In the genomic region with DNA sequence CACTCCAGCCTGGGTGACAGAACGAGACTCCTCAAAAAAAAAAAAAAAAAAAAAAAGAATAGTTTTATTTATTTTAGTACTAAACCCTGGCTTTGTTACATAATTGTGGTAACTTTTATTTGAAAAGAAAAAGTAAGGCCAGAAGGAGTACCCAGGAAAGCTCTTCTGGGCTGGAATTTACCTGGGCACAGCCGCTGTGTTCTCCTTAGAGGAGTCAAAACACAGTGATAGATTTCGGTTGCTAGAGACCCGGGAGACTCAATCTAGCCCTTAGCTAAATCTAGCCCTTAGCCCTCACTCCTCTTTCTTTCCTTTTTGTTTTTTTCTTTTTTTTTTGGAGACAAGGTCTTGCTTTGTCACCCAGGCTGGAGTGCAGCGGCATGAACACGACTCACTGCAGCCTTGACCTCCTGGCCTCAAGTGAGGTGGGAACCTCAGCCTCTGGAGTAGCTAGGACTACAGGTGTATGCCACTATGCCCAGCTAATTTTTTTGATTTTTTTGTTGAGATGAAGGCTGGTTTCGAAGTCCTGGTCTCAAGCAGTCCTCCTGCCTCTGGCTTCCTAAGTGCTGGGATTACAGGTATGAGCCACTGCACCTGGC, we compare ENCODE assay signal across 18 cellular contexts. TPM values are rescaled to one million over a fixed set of nuclear protein-coding genes. Genes with fewer than 3 reads are reported as not detected.
DNase-seq lines count a peak whose midpoint lies in the region; ATAC-seq and TF ChIP-seq lines count a peak whose summit lies in the region.
"Had no signal": no experiment of that assay in that cellular context is flagged by ENCODE, and none has a peak within 500 bp of the region (broad histone marks: within the 10 kb centered on the region; RNA-seq: fewer than 3 reads in every experiment).

No MANE protein-coding gene starts in this region.

- POLR2A ChIA-PET in WTC11 (lab: Charles Lee): no interaction called here

- H3K36me3 ChIP-seq in lower lobe of right lung (no peaks in the 10 kb centered on the region), upper lobe of right lung (no peaks in the 10 kb centered on the region)

- H3K4me1 ChIP-seq in lower lobe of right lung (peaks cover 30% of the 10 kb centered on the region), upper lobe of right lung (peaks cover 16% of the 10 kb centered on the region)

- peaks cover 47% of the 10 kb centered on the region for H3K4me1 Mint-ChIP-seq in WTC11

- CTCF ChIA-PET in WTC11 (lab: Charles Lee): interaction anchor here (0.9 kb wide), 1 partner anchor 61 kb away, joined by 3 read pairs; no protein-coding TSS in a partner anchor

- H3K27me3 Mint-ChIP-seq in WTC11 (ENCODE audit: low read depth): no peaks in the 10 kb centered on the region

- H3K36me3 Mint-ChIP-seq in WTC11: peaks cover 5% of the 10 kb centered on the region

- H3K27ac Mint-ChIP-seq in WTC11: peak overlapping the region; percentile 67

- H3K27me3 ChIP-seq in lower lobe of right lung (ENCODE audit: low read depth): no peaks in the 10 kb centered on the region
- H3K27me3 ChIP-seq in upper lobe of right lung: no peaks in the 10 kb centered on the region
- H3K27me3 ChIP-seq: BLaER1 treated with 17β-estradiol and CSF1 and Interleukin-3, amounts not matched to agents 10 nM and 100 nM had no signal

- no peaks in the 10 kb centered on the region for H3K9me3 ChIP-seq in lower lobe of right lung
- H3K9me3 ChIP-seq in upper lobe of right lung: no peaks in the 10 kb centered on the region

- intact Hi-C loops in lower lobe of right lung (cut with DNase I): no loop called here
- intact Hi-C loops in upper lobe of right lung (cut with DNase I): no loop called here

- H3K27ac ChIP-seq in lower lobe of right lung (peak overlapping the region; percentile 65), upper lobe of right lung (peak overlapping the region; percentile 48)
- H3K27ac ChIP-seq: 22Rv1, GM23248 had no signal

- peaks cover 16% of the 10 kb centered on the region for H3K9me3 Mint-ChIP-seq in WTC11

- peak; percentile 11 for DNase-seq in DMS53 (lab: John Stamatoyannopoulos, UW)
- DNase-seq in DMS53 treated with DMSO at 0.1 percent for 48 hours (lab: John Stamatoyannopoulos, UW; ENCODE audit: unreplicated experiment): no peak
- DNase-seq in WTC11 (ENCODE audit: low spot score): no peak
- DNase-seq in lower lobe of right lung: no peak
- no peak for DNase-seq in upper lobe of right lung
- DNase-seq in foreskin melanocyte: no peak
- no peak for DNase-seq in activated CD4-positive, alpha-beta T cell treated with anti-CD3 and anti-CD28 coated beads for 1 hour
- DNase-seq in LoVo (ENCODE audit: low spot score): no peak
- DNase-seq: DND-41, GDM1, GM23248, Kasumi-1, NCI-H1436, NCI-H2081, NCI-H524, SIG-M5 had no signal

- H3K4me3 ChIP-seq in lower lobe of right lung (no peak overlapping the region), upper lobe of right lung (no peak overlapping the region)
- H3K4me3 ChIP-seq: BLaER1 treated with 17β-estradiol and CSF1 and Interleukin-3, amounts not matched to agents 10 nM and 100 nM; GM23248 had no signal

- ATAC-seq in WTC11 (peak; percentile 26; the same call in 1 of the 2 replicates), lower lobe of right lung (peak; percentile 80 to 89), upper lobe of right lung (peak; percentile 68)

- no peak for TF ChIP-seq CTCF in WTC11 (IDR thresholded peaks at IDR 0.05)
- no peak for TF ChIP-seq CTCF in lower lobe of right lung (IDR thresholded peaks at IDR 0.05)
- TF ChIP-seq CTCF in upper lobe of right lung (IDR thresholded peaks at IDR 0.05): no peak

- H3K4me3 Mint-ChIP-seq in WTC11: no peak overlapping the region

TF ChIP-seq in WTC11, 78 proteins besides CTCF, POLR2A, EP300 and RAD21 (continues in another document):
- TF ChIP-seq, protein P1, sequence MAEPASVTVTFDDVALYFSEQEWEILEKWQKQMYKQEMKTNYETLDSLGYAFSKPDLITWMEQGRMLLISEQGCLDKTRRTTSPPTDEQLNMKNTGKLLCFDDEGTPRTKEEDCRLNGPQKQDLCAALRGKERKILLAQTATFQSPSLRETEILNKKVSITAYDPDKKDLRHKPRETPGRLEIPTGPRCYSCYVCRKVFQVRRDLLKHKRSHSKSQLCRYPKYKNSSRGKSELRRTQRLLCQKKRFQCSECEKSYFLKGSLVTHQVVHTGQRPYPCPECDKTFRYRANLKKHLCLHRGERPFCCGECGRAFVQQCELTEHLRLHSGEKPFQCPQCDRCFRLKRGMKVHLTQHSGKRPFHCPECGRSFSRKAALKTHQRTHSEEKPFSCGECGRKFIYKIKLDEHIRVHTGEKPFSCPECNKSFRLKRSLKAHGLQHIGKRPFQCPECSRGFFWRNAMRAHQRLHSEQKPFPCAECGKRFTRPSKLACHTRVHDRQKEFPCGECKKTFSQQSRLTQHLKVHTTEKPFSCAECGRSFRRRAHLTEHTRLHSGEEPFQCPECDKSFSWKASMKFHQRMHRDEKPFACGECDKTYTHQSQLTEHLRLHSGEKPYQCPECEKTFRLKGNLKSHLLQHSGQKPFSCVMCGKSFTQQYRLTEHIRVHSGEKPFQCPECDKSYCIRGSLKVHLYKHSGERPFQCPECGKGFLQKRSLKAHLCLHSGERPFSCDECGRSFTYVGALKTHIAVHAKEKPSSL (CRISPR knock-in tag; conservative IDR thresholded peaks at IDR 0.05): no peak
- no peak for TF ChIP-seq GABPB1 (CRISPR knock-in tag; IDR thresholded peaks at IDR 0.05)
- TF ChIP-seq, protein P2, sequence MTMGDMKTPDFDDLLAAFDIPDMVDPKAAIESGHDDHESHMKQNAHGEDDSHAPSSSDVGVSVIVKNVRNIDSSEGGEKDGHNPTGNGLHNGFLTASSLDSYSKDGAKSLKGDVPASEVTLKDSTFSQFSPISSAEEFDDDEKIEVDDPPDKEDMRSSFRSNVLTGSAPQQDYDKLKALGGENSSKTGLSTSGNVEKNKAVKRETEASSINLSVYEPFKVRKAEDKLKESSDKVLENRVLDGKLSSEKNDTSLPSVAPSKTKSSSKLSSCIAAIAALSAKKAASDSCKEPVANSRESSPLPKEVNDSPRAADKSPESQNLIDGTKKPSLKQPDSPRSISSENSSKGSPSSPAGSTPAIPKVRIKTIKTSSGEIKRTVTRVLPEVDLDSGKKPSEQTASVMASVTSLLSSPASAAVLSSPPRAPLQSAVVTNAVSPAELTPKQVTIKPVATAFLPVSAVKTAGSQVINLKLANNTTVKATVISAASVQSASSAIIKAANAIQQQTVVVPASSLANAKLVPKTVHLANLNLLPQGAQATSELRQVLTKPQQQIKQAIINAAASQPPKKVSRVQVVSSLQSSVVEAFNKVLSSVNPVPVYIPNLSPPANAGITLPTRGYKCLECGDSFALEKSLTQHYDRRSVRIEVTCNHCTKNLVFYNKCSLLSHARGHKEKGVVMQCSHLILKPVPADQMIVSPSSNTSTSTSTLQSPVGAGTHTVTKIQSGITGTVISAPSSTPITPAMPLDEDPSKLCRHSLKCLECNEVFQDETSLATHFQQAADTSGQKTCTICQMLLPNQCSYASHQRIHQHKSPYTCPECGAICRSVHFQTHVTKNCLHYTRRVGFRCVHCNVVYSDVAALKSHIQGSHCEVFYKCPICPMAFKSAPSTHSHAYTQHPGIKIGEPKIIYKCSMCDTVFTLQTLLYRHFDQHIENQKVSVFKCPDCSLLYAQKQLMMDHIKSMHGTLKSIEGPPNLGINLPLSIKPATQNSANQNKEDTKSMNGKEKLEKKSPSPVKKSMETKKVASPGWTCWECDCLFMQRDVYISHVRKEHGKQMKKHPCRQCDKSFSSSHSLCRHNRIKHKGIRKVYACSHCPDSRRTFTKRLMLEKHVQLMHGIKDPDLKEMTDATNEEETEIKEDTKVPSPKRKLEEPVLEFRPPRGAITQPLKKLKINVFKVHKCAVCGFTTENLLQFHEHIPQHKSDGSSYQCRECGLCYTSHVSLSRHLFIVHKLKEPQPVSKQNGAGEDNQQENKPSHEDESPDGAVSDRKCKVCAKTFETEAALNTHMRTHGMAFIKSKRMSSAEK (CRISPR knock-in tag; IDR thresholded peaks at IDR 0.05; ENCODE audit: borderline replicate concordance): no peak
- TF ChIP-seq, protein P3, sequence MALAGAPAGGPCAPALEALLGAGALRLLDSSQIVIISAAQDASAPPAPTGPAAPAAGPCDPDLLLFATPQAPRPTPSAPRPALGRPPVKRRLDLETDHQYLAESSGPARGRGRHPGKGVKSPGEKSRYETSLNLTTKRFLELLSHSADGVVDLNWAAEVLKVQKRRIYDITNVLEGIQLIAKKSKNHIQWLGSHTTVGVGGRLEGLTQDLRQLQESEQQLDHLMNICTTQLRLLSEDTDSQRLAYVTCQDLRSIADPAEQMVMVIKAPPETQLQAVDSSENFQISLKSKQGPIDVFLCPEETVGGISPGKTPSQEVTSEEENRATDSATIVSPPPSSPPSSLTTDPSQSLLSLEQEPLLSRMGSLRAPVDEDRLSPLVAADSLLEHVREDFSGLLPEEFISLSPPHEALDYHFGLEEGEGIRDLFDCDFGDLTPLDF (CRISPR knock-in tag; IDR thresholded peaks at IDR 0.05): no peak
- TF ChIP-seq, protein P4, sequence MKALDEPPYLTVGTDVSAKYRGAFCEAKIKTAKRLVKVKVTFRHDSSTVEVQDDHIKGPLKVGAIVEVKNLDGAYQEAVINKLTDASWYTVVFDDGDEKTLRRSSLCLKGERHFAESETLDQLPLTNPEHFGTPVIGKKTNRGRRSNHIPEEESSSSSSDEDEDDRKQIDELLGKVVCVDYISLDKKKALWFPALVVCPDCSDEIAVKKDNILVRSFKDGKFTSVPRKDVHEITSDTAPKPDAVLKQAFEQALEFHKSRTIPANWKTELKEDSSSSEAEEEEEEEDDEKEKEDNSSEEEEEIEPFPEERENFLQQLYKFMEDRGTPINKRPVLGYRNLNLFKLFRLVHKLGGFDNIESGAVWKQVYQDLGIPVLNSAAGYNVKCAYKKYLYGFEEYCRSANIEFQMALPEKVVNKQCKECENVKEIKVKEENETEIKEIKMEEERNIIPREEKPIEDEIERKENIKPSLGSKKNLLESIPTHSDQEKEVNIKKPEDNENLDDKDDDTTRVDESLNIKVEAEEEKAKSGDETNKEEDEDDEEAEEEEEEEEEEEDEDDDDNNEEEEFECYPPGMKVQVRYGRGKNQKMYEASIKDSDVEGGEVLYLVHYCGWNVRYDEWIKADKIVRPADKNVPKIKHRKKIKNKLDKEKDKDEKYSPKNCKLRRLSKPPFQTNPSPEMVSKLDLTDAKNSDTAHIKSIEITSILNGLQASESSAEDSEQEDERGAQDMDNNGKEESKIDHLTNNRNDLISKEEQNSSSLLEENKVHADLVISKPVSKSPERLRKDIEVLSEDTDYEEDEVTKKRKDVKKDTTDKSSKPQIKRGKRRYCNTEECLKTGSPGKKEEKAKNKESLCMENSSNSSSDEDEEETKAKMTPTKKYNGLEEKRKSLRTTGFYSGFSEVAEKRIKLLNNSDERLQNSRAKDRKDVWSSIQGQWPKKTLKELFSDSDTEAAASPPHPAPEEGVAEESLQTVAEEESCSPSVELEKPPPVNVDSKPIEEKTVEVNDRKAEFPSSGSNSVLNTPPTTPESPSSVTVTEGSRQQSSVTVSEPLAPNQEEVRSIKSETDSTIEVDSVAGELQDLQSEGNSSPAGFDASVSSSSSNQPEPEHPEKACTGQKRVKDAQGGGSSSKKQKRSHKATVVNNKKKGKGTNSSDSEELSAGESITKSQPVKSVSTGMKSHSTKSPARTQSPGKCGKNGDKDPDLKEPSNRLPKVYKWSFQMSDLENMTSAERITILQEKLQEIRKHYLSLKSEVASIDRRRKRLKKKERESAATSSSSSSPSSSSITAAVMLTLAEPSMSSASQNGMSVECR (CRISPR knock-in tag; IDR thresholded peaks at IDR 0.05; ENCODE audit: borderline replicate concordance): no peak

RNA-seq across cellular contexts. Expression of a gene that starts 49.7 kb away (rescaled TPM):
- total RNA-seq in WTC11 (2021) (69.8 to 71.1 TPM (median 70.5 TPM) in 3 replicates), lower lobe of right lung (129 TPM), upper lobe of right lung (121 TPM)

Comparison
In these comparisons a context has a peak if more than half of its experiments do, and no peak if none do; other contexts are left out.
1. ATAC-seq: peak in every context shown above with its lines; median percentile 84 in lower lobe of right lung; 68 in upper lobe of right lung; 26 in WTC11.